36 cellular contexts compared by ENCODE assay signal in the genomic region with DNA sequence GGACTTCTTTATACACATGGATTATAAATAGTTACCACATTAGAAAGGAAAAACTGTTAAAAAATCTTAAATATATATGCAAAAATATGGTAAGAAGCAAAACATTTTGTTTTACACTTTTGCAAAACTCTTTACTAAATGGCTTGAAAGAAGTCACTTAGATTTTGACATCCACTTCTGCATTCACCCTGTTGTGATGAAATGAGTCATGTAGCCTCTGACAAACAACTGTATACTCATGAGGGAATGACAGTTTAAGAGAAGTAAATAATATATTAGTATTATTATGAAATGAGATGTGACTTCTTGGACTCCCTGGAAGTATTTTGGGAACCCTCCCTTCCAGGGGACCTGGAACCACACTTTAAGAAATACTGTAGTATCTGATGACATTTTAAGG.
"Had no signal": no experiment of that assay in that cellular context is flagged by ENCODE, and none has a peak within 500 bp of the region (broad histone marks: within the 10 kb centered on the region; RNA-seq: fewer than 3 reads in every experiment).

No MANE protein-coding gene starts in this region.

- H3K4me2 ChIP-seq: SK-N-SH had no signal

- H3K4me1 Mint-ChIP-seq: activated B cell treated with CpG ODN at 0.5 μM for 24 hours; activated CD4-positive, alpha-beta memory T cell treated with anti-CD3 and anti-CD28 coated beads, Interleukin-2, amount 10 ng/mL, durations not matched to agents 7 days and 5 days; activated CD8-positive, alpha-beta memory T cell treated with anti-CD3 and anti-CD28 coated beads, Interleukin-2, amount 10 ng/mL, durations not matched to agents 7 days and 5 days; activated naive CD8-positive, alpha-beta T cell treated with anti-CD3 and anti-CD28 coated beads for 36 hours; activated T-helper 17 cell treated with anti-CD3 and anti-CD28 coated beads, Interleukin-2, amount 50 U/mL, for 72 hours had no signal

- H3K27ac ChIP-seq: brain microvascular endothelial cell, Peyer's patch, SJSA1, VCaP had no signal

- H3K4me3 ChIP-seq: Peyer's patch, SJSA1 had no signal

- ATAC-seq: activated CD8-positive, alpha-beta memory T cell treated with anti-CD3 and anti-CD28 coated beads, Interleukin-2, amount 10 ng/mL, durations not matched to agents 7 days and 5 days; activated T-cell treated with anti-CD3 and anti-CD28 coated beads, Interleukin-2, amount 50 U/mL, for 72 hours; activated T-helper 17 cell treated with anti-CD3 and anti-CD28 coated beads, Interleukin-2, amount 50 U/mL, for 72 hours; PC-3 had no signal

- H3K4me3 Mint-ChIP-seq: activated B cell treated with CpG ODN at 0.5 μM for 24 hours; activated CD4-positive, alpha-beta memory T cell treated with anti-CD3 and anti-CD28 coated beads, Interleukin-2, amount 10 ng/mL, durations not matched to agents 7 days and 5 days; activated CD8-positive, alpha-beta memory T cell treated with anti-CD3 and anti-CD28 coated beads, Interleukin-2, amount 10 ng/mL, durations not matched to agents 7 days and 5 days; activated naive CD8-positive, alpha-beta T cell treated with anti-CD3 and anti-CD28 coated beads for 36 hours; activated T-cell treated with anti-CD3 and anti-CD28 coated beads, Interleukin-2, amount 50 U/mL, for 72 hours; activated T-helper 17 cell treated with anti-CD3 and anti-CD28 coated beads, Interleukin-2, amount 50 U/mL, for 72 hours; T-helper 1 cell treated with Interleukin-12 subunit alpha and Interleukin-12 subunit beta and Interleukin-4 antibody, amounts not matched to agents 30 μg/mL and 1 μg/mL, for 36 hours had no signal

- H3K9ac ChIP-seq: SK-N-SH had no signal

- H3K4me1 ChIP-seq: Peyer's patch, SJSA1 had no signal

- H3K27me3 ChIP-seq: brain microvascular endothelial cell, Peyer's patch, SJSA1 had no signal

- H3K27me3 Mint-ChIP-seq: activated B cell treated with CpG ODN at 0.5 μM for 24 hours; activated CD4-positive, alpha-beta memory T cell treated with anti-CD3 and anti-CD28 coated beads, Interleukin-2, amount 10 ng/mL, durations not matched to agents 7 days and 5 days; activated CD8-positive, alpha-beta memory T cell treated with anti-CD3 and anti-CD28 coated beads, Interleukin-2, amount 10 ng/mL, durations not matched to agents 7 days and 5 days; activated naive CD8-positive, alpha-beta T cell treated with anti-CD3 and anti-CD28 coated beads for 36 hours; activated T-helper 17 cell treated with anti-CD3 and anti-CD28 coated beads, Interleukin-2, amount 50 U/mL, for 72 hours had no signal

- H3K9me3 ChIP-seq: Peyer's patch, SJSA1, SK-N-SH had no signal

- H3K27ac Mint-ChIP-seq: activated B cell treated with CpG ODN at 0.5 μM for 24 hours; activated CD4-positive, alpha-beta memory T cell treated with anti-CD3 and anti-CD28 coated beads, Interleukin-2, amount 10 ng/mL, durations not matched to agents 7 days and 5 days; activated CD8-positive, alpha-beta memory T cell treated with anti-CD3 and anti-CD28 coated beads, Interleukin-2, amount 10 ng/mL, durations not matched to agents 7 days and 5 days; activated naive CD8-positive, alpha-beta T cell treated with anti-CD3 and anti-CD28 coated beads for 36 hours; activated T-cell treated with anti-CD3 and anti-CD28 coated beads, Interleukin-2, amount 50 U/mL, for 72 hours; activated T-helper 17 cell treated with anti-CD3 and anti-CD28 coated beads, Interleukin-2, amount 50 U/mL, for 72 hours; T-helper 1 cell treated with Interleukin-12 subunit alpha and Interleukin-12 subunit beta and Interleukin-4 antibody, amounts not matched to agents 30 μg/mL and 1 μg/mL, for 36 hours had no signal

- DNase-seq: activated B cell treated with CpG ODN at 0.5 μM for 24 hours; activated CD4-positive, alpha-beta memory T cell treated with anti-CD3 and anti-CD28 coated beads, Interleukin-2, amount 10 ng/mL, durations not matched to agents 7 days and 5 days; activated CD4-positive, alpha-beta T cell treated with anti-CD3 and anti-CD28 coated beads for 48 hours; activated CD4-positive, CD25-positive, alpha-beta regulatory T cell treated with anti-CD3 and anti-CD28 coated beads, Interleukin-2, amount 50 U/mL, for 72 hours; activated CD8-positive, alpha-beta memory T cell treated with anti-CD3 and anti-CD28 coated beads for 24 hours; activated CD8-positive, alpha-beta memory T cell treated with anti-CD3 and anti-CD28 coated beads, Interleukin-2, amount 10 ng/mL, durations not matched to agents 7 days and 5 days; activated effector memory CD4-positive, alpha-beta T cell treated with anti-CD3 and anti-CD28 coated beads, Interleukin-2, amount 50 U/mL, for 16 hours; activated naive CD4-positive, alpha-beta T cell; activated naive CD4-positive, alpha-beta T cell treated with anti-CD3 and anti-CD28 coated beads, Interleukin-2, amount 50 U/mL, for 16 hours; activated naive CD8-positive, alpha-beta T cell treated with anti-CD3 and anti-CD28 coated beads for 36 hours; activated T-cell treated with anti-CD3 and anti-CD28 coated beads, Interleukin-2, amount 50 U/mL, for 1 hour; activated T-cell treated with anti-CD3 and anti-CD28 coated beads, Interleukin-2, amount 50 U/mL, for 72 hours; amniotic stem cell; aorta; brain microvascular endothelial cell; central memory CD4-positive, alpha-beta T cell; Karpas-422; KBM-7; NCI-H1105; NCI-H1417 treated with DMSO at 0.1 percent for 48 hours; NCI-H187 treated with DMSO at 0.1 percent for 48 hours; NCI-H2081; NCI-H2171 treated with DMSO at 0.1 percent for 48 hours; NCI-H226; NCI-H524 treated with DMSO at 0.1 percent for 48 hours; NK-92 treated with Interleukin-12 subunit alpha and Interleukin-12 subunit beta, amount 100 ng/mL, for 24 hours; PC-3; Peyer's patch; RPMI8226; SHP77 treated with DMSO at 0.1 percent for 48 hours; SK-N-SH; T-helper 9 cell had no signal

- H3K36me3 Mint-ChIP-seq: activated CD8-positive, alpha-beta memory T cell treated with anti-CD3 and anti-CD28 coated beads, Interleukin-2, amount 10 ng/mL, durations not matched to agents 7 days and 5 days; activated naive CD8-positive, alpha-beta T cell treated with anti-CD3 and anti-CD28 coated beads for 36 hours had no signal

- H3K36me3 ChIP-seq: brain microvascular endothelial cell, Peyer's patch, SJSA1 had no signal
